ENCODE assay signal across 22 cellular contexts in the genomic region with DNA sequence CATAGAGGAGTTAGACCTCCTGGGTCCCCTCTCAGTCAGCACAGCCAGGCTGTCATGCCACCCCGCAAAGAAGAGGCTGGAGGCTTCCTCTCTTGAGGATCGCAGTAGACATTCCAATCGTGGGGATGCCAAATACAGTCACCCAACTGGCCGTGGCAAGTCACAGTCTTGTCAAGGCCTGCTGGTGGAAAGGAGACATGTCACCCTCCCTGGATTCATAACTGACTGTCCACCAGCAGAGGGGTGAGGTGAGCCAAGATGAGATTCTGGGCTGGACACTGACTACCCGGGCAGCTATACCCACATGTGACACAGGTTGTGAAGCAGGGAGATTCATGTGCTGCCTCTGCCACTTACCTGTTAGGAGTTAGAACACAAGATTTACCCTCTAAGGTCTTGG.
"Had no signal": no experiment of that assay in that cellular context is flagged by ENCODE, and none has a peak within 500 bp of the region (broad histone marks: within the 10 kb centered on the region; RNA-seq: fewer than 3 reads in every experiment).

No MANE protein-coding gene starts in this region.

- H3K27me3 ChIP-seq: esophagus muscularis mucosa, pancreas, stomach, vagina had no signal

- H3K9me3 ChIP-seq: esophagus muscularis mucosa, heart right ventricle, left ventricle myocardium inferior, pancreas, stomach, thoracic aorta, vagina had no signal

- H3K27me3 Mint-ChIP-seq: activated CD8-positive, alpha-beta memory T cell treated with anti-CD3 and anti-CD28 coated beads, Interleukin-2, amount 10 ng/mL, durations not matched to agents 7 days and 5 days; activated T-cell treated with anti-CD3 and anti-CD28 coated beads, Interleukin-2, amount 50 U/mL, for 24 hours had no signal

- H3K27ac Mint-ChIP-seq: activated CD8-positive, alpha-beta memory T cell treated with anti-CD3 and anti-CD28 coated beads, Interleukin-2, amount 10 ng/mL, durations not matched to agents 7 days and 5 days; activated naive CD4-positive, alpha-beta T cell treated with anti-CD3 and anti-CD28 coated beads, Interleukin-2, amount 50 U/mL, for 72 hours; activated T-cell treated with anti-CD3 and anti-CD28 coated beads, Interleukin-2, amount 50 U/mL, for 24 hours; brain had no signal

- H3K4me1 Mint-ChIP-seq: activated CD8-positive, alpha-beta memory T cell treated with anti-CD3 and anti-CD28 coated beads, Interleukin-2, amount 10 ng/mL, durations not matched to agents 7 days and 5 days had no signal

- DNase-seq: activated CD4-positive, alpha-beta T cell treated with anti-CD3 and anti-CD28 coated beads, Interleukin-2, amount 50 U/mL, for 4 hours; activated effector memory CD4-positive, alpha-beta T cell treated with Interleukin-2 at 50 U/mL for 16 hours; activated T-cell treated with anti-CD3 and anti-CD28 coated beads, Interleukin-2, amount 50 U/mL, for 24 hours; amniotic stem cell; cerebellar nuclear complex; dermis blood vessel endothelial cell; foreskin melanocyte; heart right ventricle; kidney; left ventricle myocardium inferior; mesenchymal stem cell; pancreas; stimulated activated CD4-positive, alpha-beta T cell treated with anti-CD3 and anti-CD28 coated beads, Interleukin-15, amount 100 ng/mL, for 24 hours; stimulated activated CD4-positive, alpha-beta T cell treated with anti-CD3 and anti-CD28 coated beads, Interleukin-4, amount 100 ng/mL, for 4 hours; stomach had no signal

- H3K4me1 ChIP-seq: pancreas, vagina had no signal

- ATAC-seq: activated CD4-positive, CD25-positive, alpha-beta regulatory T cell treated with anti-CD3 and anti-CD28 coated beads, Interleukin-2, amount 50 U/mL, for 24 hours; activated CD8-positive, alpha-beta memory T cell treated with anti-CD3 and anti-CD28 coated beads, Interleukin-2, amount 10 ng/mL, durations not matched to agents 7 days and 5 days; activated naive CD4-positive, alpha-beta T cell treated with anti-CD3 and anti-CD28 coated beads, Interleukin-2, amount 50 U/mL, for 72 hours; heart right ventricle; pancreas had no signal

- H3K27ac ChIP-seq: esophagus muscularis mucosa, heart right ventricle, left ventricle myocardium inferior, pancreas, stomach, thoracic aorta, vagina had no signal

- H3K4me3 Mint-ChIP-seq: activated CD8-positive, alpha-beta memory T cell treated with anti-CD3 and anti-CD28 coated beads, Interleukin-2, amount 10 ng/mL, durations not matched to agents 7 days and 5 days; activated T-cell treated with anti-CD3 and anti-CD28 coated beads, Interleukin-2, amount 50 U/mL, for 24 hours; brain had no signal

- H3K4me3 ChIP-seq: esophagus muscularis mucosa, heart right ventricle, left ventricle myocardium inferior, pancreas, stomach, thoracic aorta, vagina had no signal

- H3K36me3 ChIP-seq: esophagus muscularis mucosa, heart right ventricle, left ventricle myocardium inferior, pancreas, stomach, thoracic aorta, vagina had no signal

- H3K9me3 Mint-ChIP-seq: activated naive CD4-positive, alpha-beta T cell treated with anti-CD3 and anti-CD28 coated beads, Interleukin-2, amount 50 U/mL, for 72 hours; activated T-cell treated with anti-CD3 and anti-CD28 coated beads, Interleukin-2, amount 50 U/mL, for 24 hours; brain had no signal
